In the genomic region with DNA sequence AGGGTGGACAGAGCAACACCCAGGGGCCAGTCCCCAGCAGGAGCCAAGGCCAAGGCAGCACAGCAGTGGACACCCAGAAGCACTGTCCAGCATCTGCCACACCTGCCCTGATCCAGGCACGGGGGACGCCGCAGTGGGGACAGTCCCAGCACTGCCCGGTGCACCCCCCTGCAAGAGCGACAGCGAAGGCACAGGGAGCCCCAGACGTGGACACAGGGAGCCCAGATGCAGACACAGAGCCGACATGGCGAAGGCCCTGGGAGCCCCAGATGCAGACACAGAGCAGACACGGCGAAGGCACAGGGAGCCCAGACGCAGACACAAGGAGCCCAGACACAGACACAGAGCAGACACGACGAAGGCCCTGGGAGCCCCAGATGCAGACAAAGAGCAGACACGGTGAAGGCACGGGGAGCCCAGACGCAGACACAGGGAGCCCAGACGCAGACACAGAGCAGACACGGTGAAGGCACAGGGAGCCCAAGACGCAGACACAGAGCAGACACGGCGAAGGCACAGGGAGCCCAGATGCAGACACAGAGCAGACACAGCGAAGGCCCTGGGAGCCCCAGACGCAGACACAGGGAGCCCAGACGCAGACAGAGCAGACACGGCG, we compare ENCODE assay signal across 24 cellular contexts. TPM values are rescaled to one million over a fixed set of nuclear protein-coding genes. Genes with fewer than 3 reads are reported as not detected.
"Had no signal": no experiment of that assay in that cellular context is flagged by ENCODE, and none has a peak within 500 bp of the region (broad histone marks: within the 10 kb centered on the region; RNA-seq: fewer than 3 reads in every experiment).

No MANE protein-coding gene starts in this region.

- H3K4me3 ChIP-seq: coronary artery, heart right ventricle, lung, sigmoid colon, skin epidermis, thyroid gland had no signal

- H3K9ac ChIP-seq: parathyroid adenoma had no signal

- H3K27ac Mint-ChIP-seq: endodermal cell; stimulated activated naive B cell treated with anti-CD40 and anti-IgM and Interleukin-4, amounts not matched to agents 10 μg/mL and 1 μg/mL and 100 μg/mL, for 72 hours; type B pancreatic cell had no signal

- H3K27ac ChIP-seq: coronary artery, heart right ventricle, parathyroid adenoma, sigmoid colon, skin epidermis, thyroid gland had no signal

- H3K4me3 Mint-ChIP-seq: endodermal cell; stimulated activated naive B cell treated with anti-CD40 and anti-IgM and Interleukin-4, amounts not matched to agents 10 μg/mL and 1 μg/mL and 100 μg/mL, for 72 hours; type B pancreatic cell had no signal

- H3K9me3 ChIP-seq: heart right ventricle, sigmoid colon, thyroid gland had no signal

- H3K9me3 Mint-ChIP-seq: endodermal cell; stimulated activated naive B cell treated with anti-CD40 and anti-IgM and Interleukin-4, amounts not matched to agents 10 μg/mL and 1 μg/mL and 100 μg/mL, for 72 hours; type B pancreatic cell had no signal

- H3K27me3 ChIP-seq: heart right ventricle, sigmoid colon, thyroid gland had no signal

- H3K27me3 Mint-ChIP-seq: stimulated activated naive B cell treated with anti-CD40 and anti-IgM and Interleukin-4, amounts not matched to agents 10 μg/mL and 1 μg/mL and 100 μg/mL, for 72 hours; type B pancreatic cell had no signal

- H3K36me3 Mint-ChIP-seq: type B pancreatic cell had no signal

- ATAC-seq: heart right ventricle; left colon; left ventricle myocardium superior; stimulated activated naive B cell treated with anti-CD40 and anti-IgM and Interleukin-4, amounts not matched to agents 10 μg/mL and 1 μg/mL and 100 μg/mL, for 72 hours had no signal

- DNase-seq: caudate nucleus; effector CD4-positive, alpha-beta T cell; endodermal cell; foreskin melanocyte; heart right ventricle; left ventricle myocardium superior; mesenchymal stem cell; midbrain; sigmoid colon; stimulated activated CD4-positive, alpha-beta T cell treated with anti-CD3 and anti-CD28 coated beads, Interleukin-2, amount 100 ng/mL, for 24 hours; stimulated activated CD4-positive, alpha-beta T cell treated with anti-CD3 and anti-CD28 coated beads, Interleukin-4, amount 100 ng/mL, for 4 hours; stimulated activated naive B cell treated with anti-CD40 and anti-IgM and Interleukin-4, amounts not matched to agents 10 μg/mL and 1 μg/mL and 100 μg/mL, for 72 hours; thyroid gland had no signal

- H2AFZ ChIP-seq: parathyroid adenoma had no signal

RNA-seq across cellular contexts. Expression of a gene that starts 12.2 kb away (rescaled TPM):
- total RNA-seq: chondrocyte, dermis microvascular lymphatic vessel endothelial cell, heart right ventricle, kidney epithelial cell, left ventricle myocardium superior, lung, omental fat pad, pulmonary artery endothelial cell, sigmoid colon, thyroid gland had no signal

RNA-seq across cellular contexts. Expression of a gene that starts 14.2 kb away (rescaled TPM):
- total RNA-seq: chondrocyte, dermis microvascular lymphatic vessel endothelial cell, heart right ventricle, kidney epithelial cell, left ventricle myocardium superior, omental fat pad, pulmonary artery endothelial cell, thyroid gland had no signal
